In the genomic region with DNA sequence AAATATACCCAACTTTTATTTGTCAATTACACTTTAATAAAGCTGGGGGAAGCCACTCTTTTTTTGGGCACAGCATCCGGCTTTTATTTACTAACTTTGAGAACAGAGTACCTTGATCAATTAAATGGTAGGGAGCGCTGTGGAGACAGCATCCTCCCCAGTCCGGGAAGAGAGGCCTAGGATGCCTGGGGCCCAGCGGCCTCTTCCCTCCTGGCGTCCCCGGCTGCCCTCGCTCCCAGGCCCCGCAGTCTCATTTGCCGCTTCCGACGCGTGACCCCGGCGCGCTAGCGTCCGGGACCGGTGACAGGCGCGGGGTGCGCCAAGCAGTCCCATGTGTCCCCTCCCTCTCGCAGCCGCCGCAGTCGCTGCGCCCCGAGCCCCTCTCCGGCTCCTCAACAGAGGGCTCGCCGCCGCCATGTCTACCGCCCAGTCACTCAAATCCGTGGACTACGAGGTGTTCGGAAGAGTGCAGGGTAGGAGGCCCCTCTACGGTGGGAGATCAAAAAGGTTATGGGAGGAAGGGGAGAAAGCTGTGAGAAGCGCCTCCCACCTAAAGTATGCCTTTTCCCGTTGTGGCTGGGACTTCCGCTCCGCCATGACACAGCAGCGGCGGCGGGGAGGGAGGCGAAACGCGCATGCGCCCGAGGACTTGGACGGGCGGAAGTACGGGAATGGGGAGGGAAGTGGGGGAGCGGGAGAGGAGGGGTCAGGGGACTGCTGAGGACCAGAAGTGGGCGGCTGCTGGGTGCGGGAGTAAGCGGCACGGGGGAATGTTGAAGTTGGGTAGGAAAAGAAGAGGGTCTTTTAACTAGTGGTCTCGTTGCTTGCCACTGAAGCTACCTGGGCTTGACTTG, we compare ENCODE assay signal across 8 cellular contexts. TPM values are rescaled to one million over a fixed set of nuclear protein-coding genes. Genes with fewer than 3 reads are reported as not detected.
DNase-seq lines count a peak whose midpoint lies in the region; ATAC-seq, FAIRE-seq and TF ChIP-seq lines count a peak whose summit lies in the region.

A gene (plus strand): TSS at position 332 of the 854 bp plus-strand sequence.

- peak; percentile 91 for ATAC-seq in GM21528 (IDR thresholded peaks at IDR 0.05; ENCODE audit: low FRiP score, unreplicated experiment)

- H3K36me3 ChIP-seq in OCI-LY3 (replicated peaks; ENCODE audit: low read depth, low read length): peaks cover 6% of the 10 kb centered on the region
- no peaks in the 10 kb centered on the region for H3K36me3 ChIP-seq in endothelial cell of umbilical vein (ENCODE audit: control insufficient read depth in 2 of 2, extremely low read depth in 1 of 2, insufficient read depth in 2 of 2, low read length in 2 of 2)

- no peaks in the 10 kb centered on the region for H3K9me1 ChIP-seq in endothelial cell of umbilical vein (replicated peaks; ENCODE audit: control insufficient read depth, extremely low read depth, insufficient read depth, low read length)

- POLR2A ChIA-PET in endothelial cell of umbilical vein (lab: Charles Lee): interaction anchor here (0.7 to 1.3 kb wide), 4 partner anchors 9 to 600 kb away, joined by 3 read pairs; no protein-coding TSS in a partner anchor

- H4K20me1 ChIP-seq in OCI-LY3 (ENCODE audit: insufficient read depth, low read length) (no peaks in the 10 kb centered on the region), endothelial cell of umbilical vein (replicated peaks; ENCODE audit: control insufficient read depth, extremely low read depth, insufficient read depth, low read length) (no peaks in the 10 kb centered on the region)

- H3K79me2 ChIP-seq in OCI-LY3 (ENCODE audit: low read length) (peaks cover 6% of the 10 kb centered on the region; the same call in 1 of the 2 replicates), endothelial cell of umbilical vein (ENCODE audit: control insufficient read depth, insufficient read depth, low read length) (no peaks in the 10 kb centered on the region)

- H2AFZ ChIP-seq in OCI-LY3 (ENCODE audit: low read depth, low read length) (peak within 1 kb of the TSS; percentile 90), endothelial cell of umbilical vein (ENCODE audit: low read depth, low read length) (peak within 1 kb of the TSS; percentile 97)

- dilution Hi-C loops in endothelial cell of umbilical vein (cut with MboI; ENCODE audit: extremely low pct_ligation_motif_present, low sequenced_read_pairs): no loop called here

- peak; percentile 90 for DNase-seq in DMS114 treated with DMSO at 0.1 percent for 48 hours (lab: John Stamatoyannopoulos, UW; ENCODE audit: unreplicated experiment)
- DNase-seq in HuH-7.5 (ENCODE audit: low spot score): peak; percentile 88
- DNase-seq in activated CD8-positive, alpha-beta memory T cell treated with anti-CD3 and anti-CD28 coated beads, Interleukin-2, amount 50 U/mL, for 48 hours: peak; percentile 96
- peak; percentile 92 for DNase-seq in endothelial cell of umbilical vein (ENCODE audit: low read depth, low spot score)
- peak; percentile 94 for DNase-seq in middle frontal gyrus (ENCODE audit: extremely low spot score, low spot score)
- DNase-seq in stimulated activated CD8-positive, alpha-beta memory T cell treated with anti-CD3 and anti-CD28 coated beads, Interleukin-2, amount 100 ng/mL, for 1 hour (ENCODE audit: low read depth in 2 of 2): peak; percentile 79 to 85

- FAIRE-seq in endothelial cell of umbilical vein (lab: Jason Lieb, UNC): peak; percentile 89

- TF ChIP-seq CTCF in OCI-LY3 (IDR thresholded peaks at IDR 0.05; ENCODE audit: low read depth, low read length) (no peak), endothelial cell of umbilical vein (IDR thresholded peaks at IDR 0.05; ENCODE audit: extremely low read depth in 1 of 2, insufficient read depth in 1 of 2, low read depth in 1 of 2, low read length in 2 of 2) (peak in 1 of 2 donors; percentile 25)

- H3K4me3 ChIP-seq in OCI-LY3 (ENCODE audit: low read length): peak within 1 kb of the TSS; percentile 90
- peak within 1 kb of the TSS; percentile 53 to 91 (median 74) for H3K4me3 ChIP-seq in endothelial cell of umbilical vein (replicated peaks in 1 of 3; ENCODE audit: insufficient read depth in 1 of 3, low read depth in 1 of 3, low read length in 3 of 3)

- H3K4me2 ChIP-seq in OCI-LY3 (ENCODE audit: low read length): peak within 1 kb of the TSS; percentile 76
- peak within 1 kb of the TSS; percentile 97 for H3K4me2 ChIP-seq in endothelial cell of umbilical vein (ENCODE audit: insufficient read depth, low read length)

- peak within 1 kb of the TSS; percentile 89 for H3K27ac ChIP-seq in OCI-LY3 (ENCODE audit: low read length)
- H3K27ac ChIP-seq in endothelial cell of umbilical vein (ENCODE audit: insufficient read depth, low read depth, low read length): peak within 1 kb of the TSS; percentile 93

- H3K9ac ChIP-seq in OCI-LY3 (ENCODE audit: low read length) (peak within 1 kb of the TSS; percentile 98), endothelial cell of umbilical vein (replicated peaks; ENCODE audit: extremely low read depth, insufficient read depth, low read length) (peak within 1 kb of the TSS; percentile 100)

- intact Hi-C loops in endothelial cell of umbilical vein (cut with micrococcal nuclease): loop anchor here (2.0 to 5.0 kb wide), 4 partner anchors 341 to 607 kb away; a partner anchor contains a TSS

- no peaks in the 10 kb centered on the region for H3K27me3 ChIP-seq in OCI-LY3 (ENCODE audit: low read depth, low read length)
- H3K27me3 ChIP-seq in endothelial cell of umbilical vein (ENCODE audit: control insufficient read depth in 2 of 2, insufficient read depth in 2 of 2, low read length in 2 of 2): no peaks in the 10 kb centered on the region

- CTCF ChIA-PET in endothelial cell of umbilical vein (lab: Charles Lee): interaction anchor here (1.1 to 2.3 kb wide), 4 partner anchors 9 to 723 kb away, joined by 3 to 16 read pairs (median 5); no protein-coding TSS in a partner anchor

- H3K4me1 ChIP-seq in OCI-LY3 (ENCODE audit: low read length) (peaks cover 5% of the 10 kb centered on the region), endothelial cell of umbilical vein (ENCODE audit: control insufficient read depth, extremely low read depth, insufficient read depth, low read length) (peaks cover 6% of the 10 kb centered on the region)

- TF ChIP-seq POLR2A in endothelial cell of umbilical vein (IDR thresholded peaks at IDR 0.05; ENCODE audit: low read depth, low read length): no peak

- H3K9me3 ChIP-seq in OCI-LY3 (ENCODE audit: insufficient read depth, low read length) (peaks cover 10% of the 10 kb centered on the region; the same call in 1 of the 2 replicates), endothelial cell of umbilical vein (replicated peaks; ENCODE audit: control insufficient read depth, insufficient read depth, low read length) (peaks cover 3% of the 10 kb centered on the region)

- BruUV-seq in endothelial cell of umbilical vein (replicated peaks; lab: Mats Ljungman, UMichigan): TSS peak; percentile 88

TF ChIP-seq in endothelial cell of umbilical vein, 7 proteins besides CTCF, POLR2A, EP300 and RAD21:
- TF ChIP-seq GATA2 (IDR thresholded peaks at IDR 0.05; ENCODE audit: insufficient read depth, insufficient read length, low read depth, low read length) (no peak), POLR2AphosphoS5 (IDR thresholded peaks at IDR 0.05; ENCODE audit: insufficient read depth, low read depth, low read length) (peak; percentile 26)

RNA-seq across cellular contexts. Expression of the gene that starts here (rescaled TPM):
- total RNA-seq in endothelial cell of umbilical vein: 5.8 and 7.9 TPM in 2 replicates
- polyA plus RNA-seq in endothelial cell of umbilical vein: 3.4 and 3.9 TPM in 2 replicates
- polyA plus RNA-seq in endothelial cell of umbilical vein (2011; cell fraction: cytosol; rRNA removed): 5.3 and 5.7 TPM in 2 replicates
- polyA plus RNA-seq in endothelial cell of umbilical vein (2011; cell fraction: nucleus; rRNA removed): 1.9 and 2.3 TPM in 2 replicates
- polyA plus RNA-seq in endothelial cell of umbilical vein (2012): 3.8 and 4.7 TPM in 2 replicates
- 1.8 and 2.8 TPM in 2 replicates for polyA minus RNA-seq in endothelial cell of umbilical vein
- polyA minus RNA-seq in endothelial cell of umbilical vein (2011; cell fraction: cytosol; rRNA and poly(A)+ RNA removed): 4.8 TPM
- 2.7 and 3.2 TPM in 2 replicates for polyA minus RNA-seq in endothelial cell of umbilical vein (2011; cell fraction: nucleus; rRNA and poly(A)+ RNA removed)

Comparison
In these comparisons a context has a peak if more than half of its experiments do, and no peak if none do; other contexts are left out.
1. Peak in every context shown above with its lines: DNase-seq, ATAC-seq, H3K4me3 ChIP-seq and H3K27ac ChIP-seq.